33 cellular contexts compared by ENCODE assay signal in the genomic region with DNA sequence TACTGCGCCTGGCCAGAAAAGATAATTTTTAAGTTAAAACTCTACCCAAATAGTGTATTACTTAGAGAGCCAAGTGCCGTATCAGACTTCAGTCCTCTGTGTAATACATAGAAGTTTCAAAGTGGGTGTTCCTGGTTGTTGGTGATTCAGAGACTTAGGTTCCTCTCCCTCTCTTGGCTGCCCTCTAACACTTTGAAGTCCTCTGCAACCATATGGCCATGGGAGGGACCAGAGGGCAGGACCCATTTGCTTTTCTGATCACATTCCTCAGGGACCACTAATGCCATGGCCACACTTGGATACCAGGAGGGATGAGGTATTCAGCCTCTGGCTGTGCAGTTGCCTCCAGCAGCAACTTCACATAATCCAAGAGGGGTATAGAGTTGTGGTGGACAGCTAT.
DNase-seq lines count a peak whose midpoint lies in the region; ATAC-seq and TF ChIP-seq lines count a peak whose summit lies in the region.
"Had no signal": no experiment of that assay in that cellular context is flagged by ENCODE, and none has a peak within 500 bp of the region (broad histone marks: within the 10 kb centered on the region; RNA-seq: fewer than 3 reads in every experiment).

No MANE protein-coding gene starts in this region.

- POLR2A ChIA-PET in activated CD8-positive, alpha-beta T cell treated with anti-CD3 and anti-CD28 coated beads, Interleukin-2, amount 10 ng/mL, durations not matched to agents 7 days and 5 days (lab: Charles Lee) = no interaction called here
- POLR2A ChIA-PET in activated CD8-positive, alpha-beta T cell treated with anti-CD3 and anti-CD28 coated beads for 36 hours (lab: Charles Lee) = no interaction called here

- no peak overlapping the region for H3K4me3 ChIP-seq in fibroblast of mammary gland (ENCODE audit: control insufficient read depth, low read depth, low read length)
- no peak overlapping the region for H3K4me3 ChIP-seq in sigmoid colon
- H3K4me3 ChIP-seq in mucosa of descending colon = no peak overlapping the region
- H3K4me3 ChIP-seq: cardiac muscle cell, coronary artery, GM23338, skin epidermis had no signal

- H3K27me3 Mint-ChIP-seq in activated CD8-positive, alpha-beta T cell treated with anti-CD3 and anti-CD28 coated beads, Interleukin-2, amount 10 ng/mL, durations not matched to agents 7 days and 5 days (ENCODE audit: low read depth) = peaks cover 19% of the 10 kb centered on the region
- peaks cover 3% of the 10 kb centered on the region for H3K27me3 Mint-ChIP-seq in activated CD8-positive, alpha-beta T cell treated with anti-CD3 and anti-CD28 coated beads for 36 hours

- H3K27ac Mint-ChIP-seq in activated CD8-positive, alpha-beta T cell treated with anti-CD3 and anti-CD28 coated beads, Interleukin-2, amount 10 ng/mL, durations not matched to agents 7 days and 5 days = no peak overlapping the region
- H3K27ac Mint-ChIP-seq in activated CD8-positive, alpha-beta T cell treated with anti-CD3 and anti-CD28 coated beads for 36 hours = no peak overlapping the region
- H3K27ac Mint-ChIP-seq: activated naive CD8-positive, alpha-beta T cell treated with anti-CD3 and anti-CD28 coated beads, Interleukin-2, amount 50 U/mL, for 24 hours; activated T-cell treated with anti-CD3 and anti-CD28 coated beads, Interleukin-2, amount 50 U/mL, for 72 hours; CD4-positive, CD25-positive, alpha-beta regulatory T cell; GM23338; natural killer cell had no signal

- peak; percentile 12 for DNase-seq in activated CD8-positive, alpha-beta T cell treated with anti-CD3 and anti-CD28 coated beads, Interleukin-2, amount 10 ng/mL, durations not matched to agents 7 days and 5 days
- no peak for DNase-seq in activated CD8-positive, alpha-beta T cell treated with anti-CD3 and anti-CD28 coated beads for 36 hours
- DNase-seq in LHCN-M2 (ENCODE audit: low read depth) (peak; percentile 22), fibroblast of mammary gland (ENCODE audit: low read depth) (peak; percentile 59), sigmoid colon (peak; percentile 22), mucosa of descending colon (no peak), hypothalamus (lab: John Stamatoyannopoulos, UW) (no peak), activated T-cell treated with anti-CD3 and anti-CD28 coated beads for 4 hours (no peak)
- DNase-seq: activated CD4-positive, alpha-beta T cell treated with anti-CD3 and anti-CD28 coated beads for 48 hours; activated naive CD4-positive, alpha-beta T cell; activated naive CD8-positive, alpha-beta T cell treated with anti-CD3 and anti-CD28 coated beads, Interleukin-2, amount 50 U/mL, for 24 hours; activated T-cell treated with anti-CD3 and anti-CD28 coated beads, Interleukin-2, amount 50 U/mL, for 72 hours; Calu3; CD4-positive, CD25-positive, alpha-beta regulatory T cell; DMS79; effector memory CD4-positive, alpha-beta T cell; foreskin keratinocyte; GF-D8; KBM-7; MM.1S; natural killer cell; NCI-H1417; NCI-H2081 treated with DMSO at 0.1 percent for 48 hours; NCI-H226; nucleus accumbens; SHP77; stimulated activated naive CD4-positive, alpha-beta T cell treated with Interleukin-2 at 50 U/mL for 16 hours had no signal

- no peak overlapping the region for H3K27ac ChIP-seq in sigmoid colon
- H3K27ac ChIP-seq: 22Rv1, cardiac muscle cell, coronary artery, epithelial cell of prostate, foreskin keratinocyte, skin epidermis had no signal

- H3K36me3 ChIP-seq in sigmoid colon = no peaks in the 10 kb centered on the region
- no peaks in the 10 kb centered on the region for H3K36me3 ChIP-seq in mucosa of descending colon (ENCODE audit: low read depth)
- H3K36me3 ChIP-seq: cardiac muscle cell had no signal

- H3K4me1 ChIP-seq in sigmoid colon = no peaks in the 10 kb centered on the region
- no peaks in the 10 kb centered on the region for H3K4me1 ChIP-seq in mucosa of descending colon (ENCODE audit: low read depth)
- H3K4me1 ChIP-seq: foreskin keratinocyte had no signal

- intact Hi-C loops in activated CD8-positive, alpha-beta T cell treated with anti-CD3 and anti-CD28 coated beads for 36 hours (cut with micrococcal nuclease) = no loop called here
- intact Hi-C loops in sigmoid colon (cut with DNase I) = no loop called here
- intact Hi-C loops in mucosa of descending colon (cut with DNase I, micrococcal nuclease) = no loop called here

- H3K36me3 Mint-ChIP-seq in activated CD8-positive, alpha-beta T cell treated with anti-CD3 and anti-CD28 coated beads, Interleukin-2, amount 10 ng/mL, durations not matched to agents 7 days and 5 days (ENCODE audit: low read depth) = peaks cover under 1% of the 10 kb centered on the region
- no peaks in the 10 kb centered on the region for H3K36me3 Mint-ChIP-seq in activated CD8-positive, alpha-beta T cell treated with anti-CD3 and anti-CD28 coated beads for 36 hours (ENCODE audit: low read depth)
- H3K36me3 Mint-ChIP-seq: CD4-positive, CD25-positive, alpha-beta regulatory T cell had no signal

- no peaks in the 10 kb centered on the region for H3K4me1 Mint-ChIP-seq in activated CD8-positive, alpha-beta T cell treated with anti-CD3 and anti-CD28 coated beads, Interleukin-2, amount 10 ng/mL, durations not matched to agents 7 days and 5 days (ENCODE audit: low read depth)
- H3K4me1 Mint-ChIP-seq in activated CD8-positive, alpha-beta T cell treated with anti-CD3 and anti-CD28 coated beads for 36 hours (ENCODE audit: low read depth) = no peaks in the 10 kb centered on the region
- H3K4me1 Mint-ChIP-seq: activated naive CD8-positive, alpha-beta T cell treated with anti-CD3 and anti-CD28 coated beads, Interleukin-2, amount 50 U/mL, for 24 hours; CD4-positive, CD25-positive, alpha-beta regulatory T cell; GM23338; natural killer cell had no signal

- no peaks in the 10 kb centered on the region for H3K9me3 Mint-ChIP-seq in activated CD8-positive, alpha-beta T cell treated with anti-CD3 and anti-CD28 coated beads, Interleukin-2, amount 10 ng/mL, durations not matched to agents 7 days and 5 days (ENCODE audit: insufficient read depth)
- peaks cover under 1% of the 10 kb centered on the region for H3K9me3 Mint-ChIP-seq in activated CD8-positive, alpha-beta T cell treated with anti-CD3 and anti-CD28 coated beads for 36 hours
- H3K9me3 Mint-ChIP-seq: activated naive CD8-positive, alpha-beta T cell treated with anti-CD3 and anti-CD28 coated beads, Interleukin-2, amount 50 U/mL, for 24 hours; activated T-cell treated with anti-CD3 and anti-CD28 coated beads, Interleukin-2, amount 50 U/mL, for 72 hours; natural killer cell had no signal

- TF ChIP-seq EP300 in sigmoid colon (IDR thresholded peaks at IDR 0.05) = no peak

- ATAC-seq in activated CD8-positive, alpha-beta T cell treated with anti-CD3 and anti-CD28 coated beads, Interleukin-2, amount 10 ng/mL, durations not matched to agents 7 days and 5 days = no peak
- ATAC-seq in activated CD8-positive, alpha-beta T cell treated with anti-CD3 and anti-CD28 coated beads for 36 hours = no peak
- no peak for ATAC-seq in mucosa of descending colon
- ATAC-seq: activated naive CD8-positive, alpha-beta T cell treated with anti-CD3 and anti-CD28 coated beads, Interleukin-2, amount 50 U/mL, for 24 hours; activated T-cell treated with anti-CD3 and anti-CD28 coated beads, Interleukin-2, amount 50 U/mL, for 72 hours; foreskin keratinocyte; GM23338; natural killer cell had no signal

- TF ChIP-seq CTCF in activated CD8-positive, alpha-beta T cell treated with anti-CD3 and anti-CD28 coated beads for 36 hours (IDR thresholded peaks at IDR 0.05) = no peak
- no peak for TF ChIP-seq CTCF in fibroblast of mammary gland (conservative IDR thresholded peaks at IDR 0.05; ENCODE audit: control insufficient read depth, insufficient read depth, low read depth, low read length)
- TF ChIP-seq CTCF in sigmoid colon (IDR thresholded peaks at IDR 0.05) = no peak
- TF ChIP-seq CTCF in mucosa of descending colon (IDR thresholded peaks at IDR 0.05) = no peak

- H3K4me3 Mint-ChIP-seq in activated CD8-positive, alpha-beta T cell treated with anti-CD3 and anti-CD28 coated beads, Interleukin-2, amount 10 ng/mL, durations not matched to agents 7 days and 5 days = no peak overlapping the region
- H3K4me3 Mint-ChIP-seq in activated CD8-positive, alpha-beta T cell treated with anti-CD3 and anti-CD28 coated beads for 36 hours = no peak overlapping the region
- H3K4me3 Mint-ChIP-seq: activated naive CD8-positive, alpha-beta T cell treated with anti-CD3 and anti-CD28 coated beads, Interleukin-2, amount 50 U/mL, for 24 hours; activated T-cell treated with anti-CD3 and anti-CD28 coated beads, Interleukin-2, amount 50 U/mL, for 72 hours; CD4-positive, CD25-positive, alpha-beta regulatory T cell; GM23338; natural killer cell had no signal

- H3K9me3 ChIP-seq in sigmoid colon (no peaks in the 10 kb centered on the region), mucosa of descending colon (no peaks in the 10 kb centered on the region)

- CTCF ChIA-PET in activated CD8-positive, alpha-beta T cell treated with anti-CD3 and anti-CD28 coated beads, Interleukin-2, amount 10 ng/mL, durations not matched to agents 7 days and 5 days (lab: Charles Lee) = interaction anchor here (1.1 kb wide), 1 partner anchor 36 kb away, joined by 3 read pairs; no protein-coding TSS in a partner anchor
- CTCF ChIA-PET in activated CD8-positive, alpha-beta T cell treated with anti-CD3 and anti-CD28 coated beads for 36 hours (lab: Charles Lee) = no interaction called here

- WGBS in sigmoid colon, 2 donors = 95% methylated on average over 2 of the region's 2 CpGs

- H3K27me3 ChIP-seq in sigmoid colon = no peaks in the 10 kb centered on the region
- H3K27me3 ChIP-seq: cardiac muscle cell had no signal

- no peak for TF ChIP-seq POLR2A in sigmoid colon (IDR thresholded peaks at IDR 0.05)

Comparison
In these comparisons a context has a peak if more than half of its experiments do, and no peak if none do; other contexts are left out.
1. DNase-seq: peak in activated CD8-positive, alpha-beta T cell treated with anti-CD3 and anti-CD28 coated beads, Interleukin-2, amount 10 ng/mL, durations not matched to agents 7 days and 5 days (single experiment), LHCN-M2 (single experiment), fibroblast of mammary gland (single experiment) and sigmoid colon (single experiment); none in activated CD8-positive, alpha-beta T cell treated with anti-CD3 and anti-CD28 coated beads for 36 hours (single experiment), mucosa of descending colon (0 of 3), hypothalamus (0 of 51) and activated T-cell treated with anti-CD3 and anti-CD28 coated beads for 4 hours (single experiment).